8 cellular contexts compared by ENCODE assay signal in the genomic region with DNA sequence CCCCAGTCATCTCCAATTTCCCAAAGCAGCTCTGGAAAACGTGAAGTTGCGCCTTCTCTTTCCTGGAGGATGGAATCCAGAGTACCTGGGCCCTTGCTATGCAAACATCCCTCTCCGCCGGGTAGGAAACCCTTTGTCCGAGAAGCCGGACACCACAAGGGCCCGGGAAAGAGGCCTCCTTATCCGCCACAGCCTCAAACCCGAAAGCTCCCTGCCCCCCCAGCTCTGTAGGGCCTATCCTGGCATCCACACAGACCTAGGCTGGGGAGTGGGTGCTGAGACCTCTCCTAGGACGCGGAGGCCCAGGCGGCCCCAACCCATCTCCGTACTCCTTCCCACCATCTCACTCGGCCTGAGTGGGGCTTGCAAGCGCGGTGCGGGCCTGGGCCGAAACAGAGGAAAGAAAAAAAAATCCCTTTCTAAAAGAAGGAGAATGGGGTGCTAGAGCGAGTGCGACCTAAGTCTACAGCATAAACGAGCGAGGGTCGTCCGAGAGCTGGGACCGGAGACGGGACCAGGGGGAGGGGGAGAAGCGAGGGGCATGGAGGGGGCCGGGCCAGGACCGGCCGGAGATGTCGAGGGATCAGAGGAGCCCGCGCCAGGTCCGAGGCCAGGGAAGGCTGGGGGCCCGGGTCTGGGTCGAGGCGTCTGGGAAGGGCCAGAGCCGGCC. TPM values are rescaled to one million over a fixed set of nuclear protein-coding genes. Genes with fewer than 3 reads are reported as not detected.
DNase-seq lines count a peak whose midpoint lies in the region; ATAC-seq and TF ChIP-seq lines count a peak whose summit lies in the region.

No MANE protein-coding gene starts in this region.

- H3K4me3 ChIP-seq in HFF-Myc (replicated peaks; ENCODE audit: low read depth, low read length) (peak overlapping the region; percentile 96), Peyer's patch (peak overlapping the region; percentile 69 to 96 (median 82))

- H3K36me3 ChIP-seq in ES-I3 (ENCODE audit: insufficient read depth, low read length), result no peaks in the 10 kb centered on the region
- no peaks in the 10 kb centered on the region for H3K36me3 ChIP-seq in Peyer's patch

- H3K27me3 ChIP-seq in Peyer's patch, result no peaks in the 10 kb centered on the region

- H3K4me1 ChIP-seq in ES-I3 (ENCODE audit: insufficient read depth, low read length) (peaks cover 36% of the 10 kb centered on the region), Peyer's patch (peaks cover 0 to 41% (median 4%) of the 10 kb centered on the region in 4 donors)

- DNase-seq in HFF-Myc (ENCODE audit: extremely low read depth, low read depth), result no peak
- DNase-seq in Peyer's patch, result peak; percentile 26 to 60 (median 55)
- peak; percentile 17 for DNase-seq in amniotic epithelial cell (ENCODE audit: low read depth)
- DNase-seq in hepatic stellate cell (ENCODE audit: low spot score), result peak; percentile 26
- DNase-seq in putamen (ENCODE audit: low spot score), result peak; percentile 27
- DNase-seq in NCI-H526 treated with DMSO at 0.1 percent for 48 hours (lab: John Stamatoyannopoulos, UW), result no peak

- H3K9me3 ChIP-seq in ES-I3 (ENCODE audit: control insufficient read depth, insufficient read depth, low read length) (no peaks in the 10 kb centered on the region), Peyer's patch (no peaks in the 10 kb centered on the region)

- no peak for TF ChIP-seq POLR2A in Peyer's patch (IDR thresholded peaks at IDR 0.05)

- H3K27ac ChIP-seq in Peyer's patch, result peak overlapping the region; percentile 93 to 95 (median 94)

- ATAC-seq in HG02870 (IDR thresholded peaks at IDR 0.05; ENCODE audit: unreplicated experiment), result no peak

- no peak for TF ChIP-seq CTCF in HFF-Myc (IDR thresholded peaks at IDR 0.05; ENCODE audit: low read depth, low read length, missing control alignments)
- TF ChIP-seq CTCF in Peyer's patch (IDR thresholded peaks at IDR 0.05), result no peak

- peak overlapping the region; percentile 94 for H3K9ac ChIP-seq in ES-I3 (ENCODE audit: low read depth, low read length)

RNA-seq across cellular contexts. Expression of gene FBXW11, which starts 0.6 kb away (rescaled TPM):
- total RNA-seq in Peyer's patch, result 10 to 100 TPM; 40.7 to 76.7 (median 49.1) TPM

Comparison
In these comparisons a context has a peak if more than half of its experiments do, and no peak if none do; other contexts are left out.
1. DNase-seq: peak in Peyer's patch (3 of 3), amniotic epithelial cell (single experiment), hepatic stellate cell (single experiment) and putamen (single experiment); none in HFF-Myc (single experiment) and NCI-H526 treated with DMSO at 0.1 percent for 48 hours (single experiment).